ENCODE assay signal across 12 cellular contexts in the genomic region with DNA sequence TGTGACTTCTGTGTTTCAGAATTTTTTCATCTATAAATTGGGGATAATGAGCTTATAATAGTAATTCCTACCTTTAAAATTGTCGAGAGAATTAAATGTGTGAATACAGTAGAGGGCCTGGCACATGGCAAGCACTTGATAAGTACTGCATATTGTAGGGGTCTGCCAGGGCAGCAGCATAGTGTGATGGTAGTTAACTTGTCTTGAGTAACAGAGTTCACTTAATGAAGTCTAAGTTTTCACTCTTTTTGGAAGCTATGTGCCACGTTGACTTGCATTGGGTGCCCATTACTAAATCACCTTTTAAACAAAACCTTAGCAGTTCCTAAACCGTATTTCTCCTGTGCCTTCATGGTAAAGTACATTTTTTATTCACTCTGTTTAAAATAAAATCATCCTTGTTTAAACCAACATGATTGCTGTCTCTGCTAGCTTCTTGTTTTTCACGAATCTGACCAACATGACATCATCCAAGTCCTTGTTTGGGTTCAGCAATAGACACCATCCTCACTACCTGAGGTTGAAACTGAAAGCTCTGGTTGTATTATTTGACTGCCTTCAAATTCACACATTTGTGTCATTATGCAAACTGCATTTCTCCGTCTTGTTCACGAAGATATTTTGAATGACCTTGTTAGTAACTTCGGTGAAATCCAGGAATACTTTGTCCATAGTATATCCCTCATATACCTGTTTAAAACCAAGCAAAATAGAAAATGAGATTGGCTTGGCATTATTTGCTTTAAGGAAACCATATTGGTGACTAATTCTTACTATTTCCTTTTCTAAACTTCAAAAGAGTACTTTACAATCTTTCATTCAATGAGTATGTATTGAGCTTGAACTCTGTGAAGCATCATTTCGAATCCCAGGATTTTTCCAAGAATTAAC.
DNase-seq lines count a peak whose midpoint lies in the region; ATAC-seq, FAIRE-seq and TF ChIP-seq lines count a peak whose summit lies in the region.
"Had no signal": no experiment of that assay in that cellular context is flagged by ENCODE, and none has a peak within 500 bp of the region (broad histone marks: within the 10 kb centered on the region; RNA-seq: fewer than 3 reads in every experiment).

No MANE protein-coding gene starts in this region.

- no peak for DNase-seq in GM18507 (ENCODE audit: extremely low spot score, insufficient read length, low read depth)
- no peak for DNase-seq in IMR-90
- no peak for DNase-seq in NCI-H748 treated with DMSO at 0.1 percent for 48 hours (lab: John Stamatoyannopoulos, UW)
- no peak for DNase-seq in ovary
- no peak for DNase-seq in Right ventricle myocardium inferior (ENCODE audit: missing footprints)
- no peak for DNase-seq in PC-9
- DNase-seq: Kasumi-1, mesenchymal stem cell had no signal

- H3K18ac ChIP-seq in IMR-90 (ENCODE audit: low read depth, low read length): no peak overlapping the region; the same call in 1 of the 2 replicates

- no peak overlapping the region for H2AK5ac ChIP-seq in IMR-90 (ENCODE audit: low read depth, low read length)

- 0 out of 2 replicates have a peak overlapping the region, but pooled peaks have one; percentile 29 for H2BK20ac ChIP-seq in IMR-90 (ENCODE audit: low read depth, low read length)

- peak overlapping the region; percentile 29; the same call in 1 of the 2 replicates for H2BK120ac ChIP-seq in IMR-90 (ENCODE audit: low read depth, low read length)

- WGBS in IMR-90 (ENCODE audit: extremely low coverage in 2 of 2, insufficient read length in 1 of 2), 2 experiments: no CpG with 5 or more reads among the region's 8 CpGs
- WGBS in ovary, 3 donors: 90 to 93% (median 91%) methylated on average over 8 of the region's 8 CpGs

- intact Hi-C loops in IMR-90 (cut with micrococcal nuclease): loop anchor here (10.0 kb wide), 1 partner anchor 1230 kb away; a partner anchor contains a TSS
- intact Hi-C loops in ovary (cut with DNase I): no loop called here
- intact Hi-C loops in Right ventricle myocardium inferior (cut with DNase I): no loop called here
- intact Hi-C loops in PC-9 (cut with micrococcal nuclease; ENCODE audit: unreplicated experiment): no loop called here

- no peak for TF ChIP-seq CTCF in IMR-90 (conservative IDR thresholded peaks at IDR 0.05; ENCODE audit: low read depth, low read length)
- TF ChIP-seq CTCF in ovary (IDR thresholded peaks at IDR 0.05): no peak
- no peak for TF ChIP-seq CTCF in PC-9 (conservative IDR thresholded peaks at IDR 0.05)

- TF ChIP-seq RAD21 in IMR-90 (IDR thresholded peaks at IDR 0.05; ENCODE audit: low read length): no peak

- H3K4ac ChIP-seq in IMR-90 (ENCODE audit: low read depth, low read length): peak overlapping the region; percentile 45; the same call in 1 of the 2 replicates

- H3K14ac ChIP-seq in IMR-90 (replicated peaks; ENCODE audit: low read depth, low read length): peak overlapping the region; percentile 45; the same call in 1 of the 2 replicates

- no peak overlapping the region for H2BK5ac ChIP-seq in IMR-90 (ENCODE audit: low read depth, low read length, poor library complexity, severe bottlenecking)

- H4K8ac ChIP-seq in IMR-90 (ENCODE audit: low read depth in 2 of 2, low read length in 2 of 2): no peak overlapping the region

- H3K79me2 ChIP-seq in PC-9 (ENCODE audit: low read depth): no peaks in the 10 kb centered on the region

- H3K4me3 ChIP-seq in IMR-90 (ENCODE audit: insufficient read depth, low read depth, low read length) (no peak overlapping the region), ovary (no peak overlapping the region), PC-9 (no peak overlapping the region)
- H3K4me3 ChIP-seq: BLaER1 treated with 17β-estradiol and CSF1 and Interleukin-3, amounts not matched to agents 10 nM and 100 nM had no signal

- no peaks in the 10 kb centered on the region for H3K36me3 ChIP-seq in IMR-90 (ENCODE audit: control insufficient read depth, insufficient read depth, low read length)
- H3K36me3 ChIP-seq in ovary: no peaks in the 10 kb centered on the region
- H3K36me3 ChIP-seq in PC-9 (ENCODE audit: low read depth): no peaks in the 10 kb centered on the region
- H3K36me3 ChIP-seq: BLaER1 treated with 17β-estradiol and CSF1 and Interleukin-3, amounts not matched to agents 10 nM and 100 nM had no signal

- H3K9me1 ChIP-seq in IMR-90 (ENCODE audit: insufficient read depth, low read length): peaks cover 11% of the 10 kb centered on the region

- H3K4me1 ChIP-seq in IMR-90 (ENCODE audit: control insufficient read depth, insufficient read depth, low read length): peaks cover 6% of the 10 kb centered on the region
- H3K4me1 ChIP-seq in ovary (ENCODE audit: insufficient read depth): no peaks in the 10 kb centered on the region
- no peaks in the 10 kb centered on the region for H3K4me1 ChIP-seq in PC-9 (replicated peaks; ENCODE audit: insufficient read depth)
- H3K4me1 ChIP-seq: BLaER1 treated with 17β-estradiol and CSF1 and Interleukin-3, amounts not matched to agents 10 nM and 100 nM had no signal

- TF ChIP-seq POLR2A in IMR-90 (IDR thresholded peaks at IDR 0.05; ENCODE audit: low read depth, low read length) (no peak), ovary (IDR thresholded peaks at IDR 0.05) (no peak)

- H4K5ac ChIP-seq in IMR-90 (ENCODE audit: low read depth, low read length): no peak overlapping the region

- no peak overlapping the region for H4K91ac ChIP-seq in IMR-90 (ENCODE audit: insufficient read depth, low read depth, low read length)

- CTCF ChIA-PET in IMR-90 (lab: Yijun Ruan, JAX): no interaction called here
- CTCF ChIA-PET in PC-9 (lab: Charles Lee): no interaction called here

- no peaks in the 10 kb centered on the region for H3K9me3 ChIP-seq in IMR-90 (ENCODE audit: control insufficient read depth, insufficient read depth, low read length)
- H3K9me3 ChIP-seq in ovary: no peaks in the 10 kb centered on the region
- no peaks in the 10 kb centered on the region for H3K9me3 ChIP-seq in PC-9 (ENCODE audit: insufficient read depth, low read depth)
- H3K9me3 ChIP-seq: BLaER1 treated with 17β-estradiol and CSF1 and Interleukin-3, amounts not matched to agents 10 nM and 100 nM had no signal

- no peak for TF ChIP-seq EP300 in ovary (IDR thresholded peaks at IDR 0.05)

- H3K27me3 ChIP-seq in IMR-90 (ENCODE audit: control insufficient read depth, insufficient read depth, low read length): no peaks in the 10 kb centered on the region
- no peaks in the 10 kb centered on the region for H3K27me3 ChIP-seq in ovary
- H3K27me3 ChIP-seq in PC-9 (ENCODE audit: insufficient read depth, low read depth): no peaks in the 10 kb centered on the region
- H3K27me3 ChIP-seq: BLaER1 treated with 17β-estradiol and CSF1 and Interleukin-3, amounts not matched to agents 10 nM and 100 nM had no signal

- BruUV-seq in IMR-90 (replicated peaks; lab: Mats Ljungman, UMichigan): no TSS peak
- BruUV-seq in PC-9 (replicated peaks; lab: Mats Ljungman, UMichigan): no TSS peak

- H2AFZ ChIP-seq in IMR-90 (replicated peaks; ENCODE audit: low read length, poor library complexity) (no peak overlapping the region), PC-9 (no peak overlapping the region)

- H3K23ac ChIP-seq in IMR-90 (ENCODE audit: low read depth, low read length): no peak overlapping the region

- POLR2A ChIA-PET in IMR-90 (lab: Charles Lee; ENCODE audit: unreplicated experiment) (no interaction called here), PC-9 (lab: Charles Lee; ENCODE audit: unreplicated experiment) (no interaction called here)

- H3K4me2 ChIP-seq in IMR-90 (ENCODE audit: low read depth, low read length) (no peak overlapping the region), PC-9 (no peak overlapping the region)
- H3K4me2 ChIP-seq: BLaER1 treated with 17β-estradiol and CSF1 and Interleukin-3, amounts not matched to agents 10 nM and 100 nM had no signal

- no peak overlapping the region for H3K27ac ChIP-seq in IMR-90 (ENCODE audit: insufficient read depth, low read length)
- H3K27ac ChIP-seq in ovary: no peak overlapping the region
- no peak overlapping the region for H3K27ac ChIP-seq in PC-9
- H3K27ac ChIP-seq: BLaER1 treated with 17β-estradiol and CSF1 and Interleukin-3, amounts not matched to agents 10 nM and 100 nM had no signal

- H3F3A ChIP-seq in PC-9 (ENCODE audit: insufficient read depth, low read depth): no peaks in the 10 kb centered on the region

- dilution Hi-C loops in IMR-90 (cut with HindIII; ENCODE audit: low sequenced_read_pairs, unreplicated experiment): no loop called here

- ATAC-seq in GM19455 (IDR thresholded peaks at IDR 0.05; ENCODE audit: unreplicated experiment) (peak; percentile 98), HG02938 (IDR thresholded peaks at IDR 0.05; ENCODE audit: unreplicated experiment) (peak; percentile 100), IMR-90 (ENCODE audit: low read depth) (no peak), Right ventricle myocardium inferior (no peak)

- H2BK15ac ChIP-seq in IMR-90 (ENCODE audit: low read depth, low read length): 0 out of 3 replicates have a peak overlapping the region, but pooled peaks have one; percentile 19

- in situ Hi-C loops in IMR-90 (cut with MboI; ENCODE audit: low sequenced_read_pairs): no loop called here

- no peak overlapping the region for H3K56ac ChIP-seq in IMR-90 (ENCODE audit: extremely low read depth, insufficient read depth, low read length)

- no peaks in the 10 kb centered on the region for H3K9me2 ChIP-seq in PC-9 (ENCODE audit: insufficient read depth)

- no peak overlapping the region for H3K9ac ChIP-seq in IMR-90 (ENCODE audit: low read depth, low read length)
- H3K9ac ChIP-seq: BLaER1 treated with 17β-estradiol and CSF1 and Interleukin-3, amounts not matched to agents 10 nM and 100 nM had no signal

- H3K79me1 ChIP-seq in IMR-90 (ENCODE audit: low read depth in 1 of 2, low read length in 2 of 2): peaks cover 0 to 4% of the 10 kb centered on the region in 2 experiments; a peak in 1 of 4 replicates

- peak; percentile 74 for FAIRE-seq in GM18507 (lab: Jason Lieb, UNC)
- FAIRE-seq: colon had no signal

- H4K20me1 ChIP-seq in IMR-90 (ENCODE audit: insufficient read depth, low read length) (no peaks in the 10 kb centered on the region), PC-9 (ENCODE audit: insufficient read depth) (no peaks in the 10 kb centered on the region)
- H4K20me1 ChIP-seq: BLaER1 treated with 17β-estradiol and CSF1 and Interleukin-3, amounts not matched to agents 10 nM and 100 nM had no signal

- H2AK9ac ChIP-seq in IMR-90 (replicated peaks; ENCODE audit: low read depth, low read length, poor library complexity): no peak overlapping the region

TF ChIP-seq in IMR-90, 13 proteins besides CTCF, POLR2A, EP300 and RAD21 (continues in another document):
- no peak for TF ChIP-seq MXI1 (IDR thresholded peaks at IDR 0.05; ENCODE audit: borderline replicate concordance, low read depth, low read length)
- no peak for TF ChIP-seq NFE2L2 (IDR thresholded peaks at IDR 0.05; ENCODE audit: low read depth, low read length)

Comparison
In these comparisons a context has a peak if more than half of its experiments do, and no peak if none do; other contexts are left out.
1. ATAC-seq: peak in GM19455 (single experiment) and HG02938 (single experiment); none in IMR-90 (single experiment) and Right ventricle myocardium inferior (single experiment).